8 cellular contexts compared by ENCODE assay signal in genomic region chrX:35890699-35891098, GRCh38. TPM values are rescaled to one million over a fixed set of nuclear protein-coding genes. Genes with fewer than 3 reads are reported as not detected.
DNase-seq lines count a peak whose midpoint lies in the region; ATAC-seq, FAIRE-seq and TF ChIP-seq lines count a peak whose summit lies in the region.

No MANE protein-coding gene starts in this region.

- peak; percentile 1 for DNase-seq in AG20443 (ENCODE audit: low spot score)
- peak; percentile 26 for DNase-seq in NCI-H1092 treated with DMSO at 0.1 percent for 48 hours (lab: John Stamatoyannopoulos, UW)
- peak; percentile 79 for DNase-seq in SK-MEL-5 (ENCODE audit: low read depth, low spot score)
- peak; percentile 33 for DNase-seq in globus pallidus (ENCODE audit: low spot score)
- peak; percentile 73 for DNase-seq in small intestine

- H3K4me3 ChIP-seq in GM12875 (ENCODE audit: low read depth, low read length) (no peak overlapping the region), small intestine (ENCODE audit: low read depth in 1 of 2, low read length in 2 of 2) (no peak overlapping the region)

- FAIRE-seq in small intestine (lab: Jason Lieb, UNC) = no peak

- H3K4me1 ChIP-seq in small intestine (ENCODE audit: control insufficient read depth in 2 of 2, insufficient read depth in 1 of 2, low read depth in 1 of 2, low read length in 1 of 2) = no peaks in the 10 kb centered on the region

- no peak overlapping the region for H3K27ac ChIP-seq in small intestine (ENCODE audit: low read depth in 1 of 2, low read length in 1 of 2)

- peak; percentile 44; the same call in 1 of the 2 replicates for TF ChIP-seq CTCF in GM12875 (IDR thresholded peaks at IDR 0.05; ENCODE audit: borderline replicate concordance, insufficient read depth, low read depth, low read length)

- no peaks in the 10 kb centered on the region for H3K36me3 ChIP-seq in small intestine (ENCODE audit: control insufficient read depth in 2 of 2, insufficient read depth in 2 of 2, low read length in 2 of 2)

- in situ Hi-C loops in SK-MEL-5 (cut with HindIII; ENCODE audit: low pct_unique_long_range_greater_than_20kb, low sequenced_read_pairs) = no loop called here

- H3K27me3 ChIP-seq in small intestine (ENCODE audit: control insufficient read depth in 2 of 2, insufficient read depth in 2 of 2, low read length in 2 of 2) = no peaks in the 10 kb centered on the region

- no peaks in the 10 kb centered on the region for H3K9me3 ChIP-seq in small intestine (ENCODE audit: control insufficient read depth, low read depth)

- WGBS in small intestine, 3 donors = 51 to 59% (median 51%) methylated on average over 9 of the region's 9 CpGs

- ATAC-seq in GM19328 (IDR thresholded peaks at IDR 0.05; ENCODE audit: unreplicated experiment) (no peak), HG03439 (IDR thresholded peaks at IDR 0.05; ENCODE audit: unreplicated experiment) (no peak)

RNA-seq across cellular contexts. Expression of gene CFAP47, which starts 28.8 kb away (rescaled TPM):
- 0.19 TPM in 1 of 2 replicates, not detected in the other for total RNA-seq in SK-MEL-5 (2014; rRNA removed; shearing (Covaris generic))
- polyA plus RNA-seq in SK-MEL-5 (2015; cell fraction: cytosol; rRNA removed) = not detected in 2 replicates
- polyA plus RNA-seq in SK-MEL-5 (2015; cell fraction: nucleus; rRNA removed) = not detected in 2 replicates
- not detected for polyA plus RNA-seq in small intestine

Comparison
In these comparisons a context has a peak if more than half of its experiments do, and no peak if none do; other contexts are left out.
1. DNase-seq: peak in every context shown above with its lines; median percentile 79 in SK-MEL-5; 73 in small intestine; 33 in globus pallidus; 26 in NCI-H1092 treated with DMSO at 0.1 percent for 48 hours; 1 in AG20443.